ENCODE assay signal across 8 cellular contexts in the genomic region with DNA sequence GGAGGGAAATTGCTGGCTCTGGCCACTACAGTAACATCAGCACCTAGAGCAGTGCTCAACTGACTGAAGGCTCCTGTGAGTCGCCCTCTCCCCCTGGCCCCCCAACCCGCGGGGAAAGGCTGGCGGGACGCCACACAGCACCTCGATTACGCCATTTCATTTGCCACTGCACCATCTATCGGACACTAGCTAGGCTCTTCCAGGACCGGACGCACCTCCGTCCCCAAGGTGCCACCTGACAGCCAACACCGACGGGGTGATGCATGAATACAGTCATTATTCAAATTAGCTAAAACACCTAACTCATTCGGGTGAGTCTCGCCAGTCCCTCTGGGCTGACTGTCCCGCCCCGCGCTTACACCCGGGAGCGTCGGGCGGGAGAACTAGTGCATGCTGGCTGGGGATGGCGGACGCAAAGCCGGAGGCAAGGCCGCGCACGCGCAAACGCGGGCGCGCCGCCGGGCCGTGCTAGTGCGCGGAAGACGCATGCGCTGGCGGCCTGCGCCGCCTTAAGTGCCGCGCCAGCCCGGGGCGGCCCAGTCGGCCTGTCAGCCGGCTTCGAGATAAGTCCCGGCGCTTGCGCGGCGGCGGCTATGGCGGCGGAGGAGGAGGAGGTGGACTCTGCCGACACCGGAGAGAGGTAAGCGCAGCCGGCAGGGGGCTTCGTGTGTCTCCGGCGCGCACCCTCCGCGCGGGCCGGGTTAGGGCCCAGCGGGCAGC. TPM values are rescaled to one million over a fixed set of nuclear protein-coding genes. Genes with fewer than 3 reads are reported as not detected.
DNase-seq lines count a peak whose midpoint lies in the region; TF ChIP-seq lines count a peak whose summit lies in the region.

A gene (plus strand): TSS at position 539 of the 720 bp plus-strand sequence. CDS start 55 bp downstream, at position 594.

- no peaks in the 10 kb centered on the region for H3K9me3 Mint-ChIP-seq in neural crest cell

- H3K27ac ChIP-seq in stomach smooth muscle (ENCODE audit: low read length), result peak within 1 kb of the TSS; percentile 66

- H3K27me3 ChIP-seq in stomach smooth muscle (ENCODE audit: control insufficient read depth in 1 of 2, insufficient read depth in 2 of 2, low read length in 2 of 2), result no peaks in the 10 kb centered on the region

- H3K9ac ChIP-seq in ES-I3 (ENCODE audit: low read depth, low read length), result peak within 1 kb of the TSS; percentile 67
- peak within 1 kb of the TSS; percentile 84 to 90 for H3K9ac ChIP-seq in stomach smooth muscle (ENCODE audit: low read length in 2 of 2)

- no peaks in the 10 kb centered on the region for H3K27me3 Mint-ChIP-seq in neural crest cell (ENCODE audit: low read depth)

- H3K4me1 Mint-ChIP-seq in neural crest cell, result peaks cover 30% of the 10 kb centered on the region

- H3K36me3 ChIP-seq in ES-I3 (ENCODE audit: insufficient read depth, low read length), result no peaks in the 10 kb centered on the region; the same call in 1 of the 2 replicates
- H3K36me3 ChIP-seq in stomach smooth muscle (ENCODE audit: control insufficient read depth in 2 of 2, insufficient read depth in 2 of 2, low read length in 2 of 2), result no peaks in the 10 kb centered on the region

- DNase-seq in H4 (ENCODE audit: low spot score), result peak; percentile 69
- peak; percentile 85 for DNase-seq in LNCaP clone FGC (ENCODE audit: low read depth)
- peak; percentile 91 for DNase-seq in SHP77 treated with DMSO at 0.1 percent for 48 hours (lab: John Stamatoyannopoulos, UW)
- peak; percentile 95 for DNase-seq in activated gamma-delta T cell (lab: John Stamatoyannopoulos, UW)
- DNase-seq in fibroblast of villous mesenchyme (ENCODE audit: low read depth), result peak; percentile 95
- DNase-seq in neural crest cell (ENCODE audit: low read depth, low spot score), result peak; percentile 81

- peak within 1 kb of the TSS; percentile 98 for H3K27ac Mint-ChIP-seq in neural crest cell (ENCODE audit: unreplicated experiment)

- H3K4me3 ChIP-seq in LNCaP clone FGC (ENCODE audit: low read depth, low read length) (peak within 1 kb of the TSS; percentile 71), fibroblast of villous mesenchyme (ENCODE audit: low read depth, low read length) (peak within 1 kb of the TSS; percentile 82), stomach smooth muscle (ENCODE audit: low read length in 2 of 2) (peak within 1 kb of the TSS; percentile 84 to 96)

- H3K4me3 Mint-ChIP-seq in neural crest cell, result peak within 1 kb of the TSS; percentile 96

- H3K9me3 ChIP-seq in ES-I3 (ENCODE audit: control insufficient read depth, insufficient read depth, low read length) (no peaks in the 10 kb centered on the region), stomach smooth muscle (ENCODE audit: control insufficient read depth in 2 of 2, low read length in 2 of 2) (no peaks in the 10 kb centered on the region)

- H3K4me1 ChIP-seq in ES-I3 (ENCODE audit: insufficient read depth, low read length) (peaks cover 21% of the 10 kb centered on the region), stomach smooth muscle (ENCODE audit: control insufficient read depth, insufficient read depth, low read length) (peaks cover 5% of the 10 kb centered on the region)

- H3K36me3 Mint-ChIP-seq in neural crest cell (ENCODE audit: low read depth), result peaks cover 8% of the 10 kb centered on the region

- TF ChIP-seq CTCF in LNCaP clone FGC (IDR thresholded peaks at IDR 0.05; ENCODE audit: control insufficient read depth, extremely low read depth, insufficient read depth) (peak; percentile 36), fibroblast of villous mesenchyme (IDR thresholded peaks at IDR 0.05; ENCODE audit: insufficient read depth, low read depth, low read length) (peak; percentile 25), neural crest cell (conservative IDR thresholded peaks at IDR 0.05) (peak; percentile 51)

RNA-seq across cellular contexts. Expression of the gene that starts here (rescaled TPM):
- 10.8 and 18.4 TPM in 2 replicates for total RNA-seq in H4 (2014; rRNA removed; shearing (Covaris generic))
- total RNA-seq in fibroblast of villous mesenchyme, result 14.8 and 25.9 TPM in 2 replicates
- 12.5 and 13.9 TPM in 2 replicates for total RNA-seq in neural crest cell

Comparison
In these comparisons a context has a peak if more than half of its experiments do, and no peak if none do; other contexts are left out.
1. Peak in every context shown above with its lines: DNase-seq, H3K4me3 ChIP-seq and H3K27ac ChIP-seq.